ENCODE assay signal across 8 cellular contexts in the genomic region with DNA sequence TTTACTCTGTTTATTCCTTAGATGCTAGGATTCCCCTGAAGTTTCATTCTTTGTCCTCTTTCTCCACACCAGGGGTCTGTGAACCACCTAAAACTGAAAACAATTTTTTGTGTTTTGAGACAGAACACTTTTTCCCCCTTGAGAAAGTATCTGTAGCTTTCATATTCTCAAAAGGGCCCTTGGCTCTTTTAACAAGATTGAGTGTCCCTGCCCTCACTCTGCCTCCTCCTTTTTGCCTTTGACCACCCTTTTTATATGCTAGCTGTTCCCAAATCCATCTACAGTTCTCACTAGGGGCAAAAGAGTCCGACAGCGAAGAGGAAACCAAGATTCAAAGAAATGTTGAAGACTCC. TPM values are rescaled to one million over a fixed set of nuclear protein-coding genes. Genes with fewer than 3 reads are reported as not detected.
DNase-seq lines count a peak whose midpoint lies in the region; ATAC-seq, FAIRE-seq and TF ChIP-seq lines count a peak whose summit lies in the region.

No MANE protein-coding gene starts in this region.

- peak overlapping the region; percentile 79 for H3K9ac ChIP-seq in keratinocyte (ENCODE audit: control insufficient read depth, extremely low read depth, insufficient read depth, low read length)

- H3K27me3 Mint-ChIP-seq in T-helper 1 cell treated with Interleukin-12 subunit alpha and Interleukin-12 subunit beta and Interleukin-4 antibody, amounts not matched to agents 30 μg/mL and 1 μg/mL, for 36 hours (ENCODE audit: low read depth): peaks cover 26% of the 10 kb centered on the region
- peaks cover 16% of the 10 kb centered on the region for H3K27me3 Mint-ChIP-seq in activated naive CD8-positive, alpha-beta T cell treated with anti-CD3 and anti-CD28 coated beads, Interleukin-2, amount 10 ng/mL, durations not matched to agents 7 days and 5 days

- TF ChIP-seq CTCF in keratinocyte (optimal IDR thresholded peaks at IDR 0.05 in 1 of 3, IDR thresholded peaks at IDR 0.05 in 1 of 3, conservative IDR thresholded peaks at IDR 0.05 in 1 of 3; ENCODE audit: extremely low read depth in 1 of 3, insufficient read depth in 2 of 3, low read length in 3 of 3): no peak

- POLR2A ChIA-PET in activated naive CD8-positive, alpha-beta T cell treated with anti-CD3 and anti-CD28 coated beads, Interleukin-2, amount 10 ng/mL, durations not matched to agents 7 days and 5 days (lab: Charles Lee): interaction anchor here (0.5 to 1.1 kb wide), 2 partner anchors 94 to 884 kb away, joined by 3 to 7 read pairs; partner anchors contain the start of gene WDPCP

- peak overlapping the region; percentile 79 for H2AFZ ChIP-seq in keratinocyte (ENCODE audit: control insufficient read depth, low read length)

- H3K36me3 ChIP-seq in keratinocyte (ENCODE audit: control insufficient read depth in 2 of 2, extremely low read depth in 1 of 2, insufficient read depth in 2 of 2, low read length in 2 of 2): peaks cover 3 to 11% of the 10 kb centered on the region in 2 experiments

- peak overlapping the region; percentile 81 for H3K27ac ChIP-seq in keratinocyte (ENCODE audit: control insufficient read depth, insufficient read depth, low read length)

- no peaks in the 10 kb centered on the region for H3K9me3 ChIP-seq in keratinocyte (ENCODE audit: control insufficient read depth, low read depth, low read length)

- ATAC-seq in activated naive CD8-positive, alpha-beta T cell treated with anti-CD3 and anti-CD28 coated beads, Interleukin-2, amount 10 ng/mL, durations not matched to agents 7 days and 5 days (ENCODE audit: low read depth): no peak
- ATAC-seq in HG03342 (IDR thresholded peaks at IDR 0.05; ENCODE audit: unreplicated experiment): no peak

- no peaks in the 10 kb centered on the region for H3K27me3 ChIP-seq in keratinocyte (ENCODE audit: control insufficient read depth, extremely low read depth, insufficient read depth, low read length)

- no peak for FAIRE-seq in keratinocyte (lab: Jason Lieb, UNC)

- dilution Hi-C loops in keratinocyte (cut with MboI; ENCODE audit: extremely low pct_ligation_motif_present, low sequenced_read_pairs): loop anchor here (10.0 kb wide), 1 partner anchor 60 kb away; no protein-coding TSS in a partner anchor

- H3K4me2 ChIP-seq in keratinocyte (ENCODE audit: control insufficient read depth, extremely low read depth, insufficient read depth, low read depth, low read length): peak overlapping the region; percentile 92

- no peaks in the 10 kb centered on the region for H4K20me1 ChIP-seq in keratinocyte (ENCODE audit: control insufficient read depth, extremely low read depth, insufficient read depth, low read length)

- H3K4me1 ChIP-seq in keratinocyte (ENCODE audit: control insufficient read depth, extremely low read depth, insufficient read depth, low read length): peaks cover 21% of the 10 kb centered on the region

- H3K36me3 Mint-ChIP-seq in T-helper 1 cell treated with Interleukin-12 subunit alpha and Interleukin-12 subunit beta and Interleukin-4 antibody, amounts not matched to agents 30 μg/mL and 1 μg/mL, for 36 hours (ENCODE audit: low read depth): peaks cover 10% of the 10 kb centered on the region
- H3K36me3 Mint-ChIP-seq in activated naive CD8-positive, alpha-beta T cell treated with anti-CD3 and anti-CD28 coated beads, Interleukin-2, amount 10 ng/mL, durations not matched to agents 7 days and 5 days: peaks cover 10% of the 10 kb centered on the region

- peak overlapping the region; percentile 82 for H3K27ac Mint-ChIP-seq in T-helper 1 cell treated with Interleukin-12 subunit alpha and Interleukin-12 subunit beta and Interleukin-4 antibody, amounts not matched to agents 30 μg/mL and 1 μg/mL, for 36 hours
- peak overlapping the region; percentile 81 for H3K27ac Mint-ChIP-seq in activated naive CD8-positive, alpha-beta T cell treated with anti-CD3 and anti-CD28 coated beads, Interleukin-2, amount 10 ng/mL, durations not matched to agents 7 days and 5 days

- peaks cover 6% of the 10 kb centered on the region for H3K9me3 Mint-ChIP-seq in T-helper 1 cell treated with Interleukin-12 subunit alpha and Interleukin-12 subunit beta and Interleukin-4 antibody, amounts not matched to agents 30 μg/mL and 1 μg/mL, for 36 hours
- H3K9me3 Mint-ChIP-seq in activated naive CD8-positive, alpha-beta T cell treated with anti-CD3 and anti-CD28 coated beads, Interleukin-2, amount 10 ng/mL, durations not matched to agents 7 days and 5 days: peaks cover 6% of the 10 kb centered on the region

- H3K79me2 ChIP-seq in keratinocyte (ENCODE audit: control insufficient read depth, insufficient read depth, low read length): peaks cover 39% of the 10 kb centered on the region

- no peaks in the 10 kb centered on the region for H3K9me1 ChIP-seq in keratinocyte (ENCODE audit: control insufficient read depth, extremely low read depth, insufficient read depth, low read length)

- peak overlapping the region; percentile 86 for H3K4me3 Mint-ChIP-seq in T-helper 1 cell treated with Interleukin-12 subunit alpha and Interleukin-12 subunit beta and Interleukin-4 antibody, amounts not matched to agents 30 μg/mL and 1 μg/mL, for 36 hours
- peak overlapping the region; percentile 85 for H3K4me3 Mint-ChIP-seq in activated naive CD8-positive, alpha-beta T cell treated with anti-CD3 and anti-CD28 coated beads, Interleukin-2, amount 10 ng/mL, durations not matched to agents 7 days and 5 days

- peak overlapping the region; percentile 42 to 82 (median 74) for H3K4me3 ChIP-seq in keratinocyte (ENCODE audit: control insufficient read depth in 2 of 3, extremely low read depth in 1 of 3, insufficient read depth in 2 of 3, low read depth in 1 of 3, low read length in 3 of 3)

- H3K4me1 Mint-ChIP-seq in T-helper 1 cell treated with Interleukin-12 subunit alpha and Interleukin-12 subunit beta and Interleukin-4 antibody, amounts not matched to agents 30 μg/mL and 1 μg/mL, for 36 hours (ENCODE audit: low read depth): peaks cover 26% of the 10 kb centered on the region
- H3K4me1 Mint-ChIP-seq in activated naive CD8-positive, alpha-beta T cell treated with anti-CD3 and anti-CD28 coated beads, Interleukin-2, amount 10 ng/mL, durations not matched to agents 7 days and 5 days: peaks cover 26% of the 10 kb centered on the region

- no peak for DNase-seq in T-helper 1 cell
- no peak for DNase-seq in activated naive CD8-positive, alpha-beta T cell treated with anti-CD3 and anti-CD28 coated beads, Interleukin-2, amount 10 ng/mL, durations not matched to agents 7 days and 5 days
- no peak for DNase-seq in keratinocyte (ENCODE audit: low read depth, low spot score)
- peak; percentile 49 for DNase-seq in superior temporal gyrus (ENCODE audit: extremely low spot score)
- DNase-seq in SHP77 treated with DMSO at 0.1 percent for 48 hours (lab: John Stamatoyannopoulos, UW): no peak
- no peak for DNase-seq in HuH-7 (ENCODE audit: low spot score)

RNA-seq across cellular contexts. Expression of gene EHBP1, which starts 0.9 kb away (rescaled TPM):
- 10 to 100 TPM; 25.2 to 27.2 TPM for total RNA-seq in activated naive CD8-positive, alpha-beta T cell treated with anti-CD3 and anti-CD28 coated beads, Interleukin-2, amount 10 ng/mL, durations not matched to agents 7 days and 5 days
- 42.3 to 78.5 TPM (median 59.0 TPM) in 3 replicates for polyA plus RNA-seq in keratinocyte
- polyA plus RNA-seq in keratinocyte (2011; ENCODE audit: low read depth): 180 TPM
- polyA plus RNA-seq in keratinocyte (2011; cell fraction: cytosol; rRNA removed): 49.0 and 54.3 TPM in 2 replicates
- polyA plus RNA-seq in keratinocyte (2011; cell fraction: nucleus; rRNA removed): 57.0 and 83.0 TPM in 2 replicates
- polyA plus RNA-seq in keratinocyte (2012; ENCODE audit: low replicate concordance): 44.0 and 55.0 TPM in 2 replicates
- 25.4 to 122 TPM (median 60.8 TPM) in 3 replicates for polyA minus RNA-seq in keratinocyte
- 55.1 TPM for polyA minus RNA-seq in keratinocyte (2011; cell fraction: cytosol; rRNA and poly(A)+ RNA removed)
- 74.2 and 175 TPM in 2 replicates for polyA minus RNA-seq in keratinocyte (2011; cell fraction: nucleus; rRNA and poly(A)+ RNA removed)
